Comparison of ENCODE assay signal across 15 cellular contexts in the genomic region with DNA sequence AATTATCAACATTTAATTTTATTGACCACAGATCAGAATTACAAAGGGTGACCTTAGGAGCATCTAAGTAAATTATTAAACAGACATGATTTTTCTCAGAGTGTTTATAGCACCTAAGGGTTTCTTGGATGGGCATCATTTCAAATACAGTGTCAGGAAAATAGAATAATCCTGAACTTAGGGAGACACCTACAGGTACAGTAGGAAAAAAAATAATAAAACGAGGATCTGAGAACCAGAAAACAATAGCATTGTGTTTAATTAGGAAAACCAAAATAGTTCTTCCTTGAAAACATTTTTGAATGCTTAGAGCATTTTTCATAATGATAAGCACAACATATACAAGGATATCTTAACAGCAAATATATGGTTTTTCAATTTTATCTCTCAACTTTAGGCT. TPM values are rescaled to one million over a fixed set of nuclear protein-coding genes. Genes with fewer than 3 reads are reported as not detected.
A peak's percentile ranks its signal among the peaks of the same experiment; 100 is the strongest.
DNase-seq lines count a peak whose midpoint lies in the region; ATAC-seq, FAIRE-seq and TF ChIP-seq lines count a peak whose summit lies in the region.
"Had no signal": no experiment of that assay in that cellular context is flagged by ENCODE, and none has a peak within 500 bp of the region (broad histone marks: within the 10 kb centered on the region; RNA-seq: fewer than 3 reads in every experiment).

No MANE protein-coding gene starts in this region.

- TF ChIP-seq CTCF in C4-2B (conservative IDR thresholded peaks at IDR 0.05) (peak; percentile 70), fibroblast of the aortic adventitia (IDR thresholded peaks at IDR 0.05; ENCODE audit: insufficient read depth, low read length) (peak; percentile 30), pancreas (IDR thresholded peaks at IDR 0.05) (no peak)

- no peak overlapping the region for H3K4me3 ChIP-seq in fibroblast of the aortic adventitia (ENCODE audit: low read depth, low read length)
- no peak overlapping the region for H3K4me3 ChIP-seq in pancreas

- DNase-seq in HPDE6-E6E7 (ENCODE audit: extremely low spot score) (peak; percentile 9), RKO (ENCODE audit: low spot score) (peak; percentile 29), fibroblast of the aortic adventitia (ENCODE audit: low read depth) (peak; percentile 72), iPS-NIHi7 (ENCODE audit: extremely low spot score) (no peak), pancreas (no peak), dedifferentiated amniotic fluid mesenchymal stem cell (ENCODE audit: extremely low spot score) (no peak), NCI-H774 (lab: John Stamatoyannopoulos, UW) (no peak)
- DNase-seq: activated naive CD4-positive, alpha-beta T cell; effector memory CD8-positive, alpha-beta T cell; islet precursor cell; NCI-H1048; stimulated activated CD4-positive, alpha-beta T cell treated with anti-CD3 and anti-CD28 coated beads, Interleukin-2, amount 100 ng/mL, for 48 hours; substantia nigra had no signal

- H3K4me1 ChIP-seq in pancreas = no peaks in the 10 kb centered on the region

- no peaks in the 10 kb centered on the region for H3K9me3 ChIP-seq in pancreas

- H3K27ac ChIP-seq in C4-2B (no peak overlapping the region), pancreas (no peak overlapping the region)

- no peak for FAIRE-seq in pancreas (lab: Jason Lieb, UNC)
- FAIRE-seq: GM18507 had no signal

- ATAC-seq in pancreas = no peak
- ATAC-seq: effector memory CD8-positive, alpha-beta T cell had no signal

- intact Hi-C loops in pancreas (cut with DNase I) = no loop called here

- H3K36me3 ChIP-seq in pancreas = no peaks in the 10 kb centered on the region

- no peaks in the 10 kb centered on the region for H3K27me3 ChIP-seq in pancreas

- WGBS in pancreas, 2 donors = 17 to 24% methylated on average over 1 of the region's 1 CpG

RNA-seq across cellular contexts. Expression of a gene that starts 39.2 kb away (rescaled TPM):
- total RNA-seq in fibroblast of the aortic adventitia (ENCODE audit: low replicate concordance) (27.1 and 27.4 TPM in 2 replicates), pancreas (10 to 100 TPM in 4 of 6 donors, 1 to 10 TPM in 2; 7.2 to 13.5 (median 11.5) TPM)
- polyA plus RNA-seq in pancreas = 10 to 100 TPM in 1 of 2 donors, 1 to 10 TPM in 1; 5.5 to 11.6 TPM

RNA-seq across cellular contexts. Expression of a gene that starts 39.4 kb away (rescaled TPM):
- total RNA-seq in fibroblast of the aortic adventitia (ENCODE audit: low replicate concordance) (2.9 and 23.7 TPM in 2 replicates), pancreas (1 to 10 TPM in 4 of 6 donors, under 1 TPM in 2; 0.88 to 2.7 (median 1.2) TPM)
- 1 to 10 TPM; 1.4 to 3.1 TPM for polyA plus RNA-seq in pancreas

Comparison
In these comparisons a context has a peak if more than half of its experiments do, and no peak if none do; other contexts are left out.
1. CTCF ChIP-seq: peak in C4-2B (single experiment) and fibroblast of the aortic adventitia (single experiment); none in pancreas (0 of 4).
2. DNase-seq: peak in HPDE6-E6E7 (single experiment), RKO (single experiment) and fibroblast of the aortic adventitia (single experiment); none in iPS-NIHi7 (single experiment), pancreas (0 of 6), dedifferentiated amniotic fluid mesenchymal stem cell (single experiment) and NCI-H774 (single experiment).